Comparison of ENCODE assay signal across 16 cellular contexts in the genomic region with DNA sequence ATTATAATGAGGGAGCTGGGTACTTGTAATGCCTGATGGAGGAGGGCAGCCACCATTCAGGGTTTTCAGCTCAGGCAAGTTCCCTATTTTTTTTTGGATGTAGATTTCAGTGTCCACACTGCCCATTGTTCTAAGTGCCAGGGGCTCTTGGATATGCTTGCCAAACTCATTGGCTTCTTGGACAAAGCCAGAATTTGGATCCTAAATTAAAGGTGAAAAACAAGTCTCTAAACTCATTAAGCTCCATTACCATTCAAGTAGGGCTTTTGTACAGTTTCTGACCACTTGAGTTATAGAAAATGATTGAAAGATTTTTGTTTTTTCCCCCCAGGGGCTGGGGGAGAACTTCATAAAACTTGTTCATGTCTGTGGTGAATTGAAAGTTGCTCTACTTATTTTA.
"Had no signal": no experiment of that assay in that cellular context is flagged by ENCODE, and none has a peak within 500 bp of the region (broad histone marks: within the 10 kb centered on the region; RNA-seq: fewer than 3 reads in every experiment).

No MANE protein-coding gene starts in this region.

- H3K27ac Mint-ChIP-seq: activated B cell treated with CpG ODN at 0.5 μM for 24 hours; activated CD8-positive, alpha-beta T cell treated with anti-CD3 and anti-CD28 coated beads for 36 hours; activated naive CD8-positive, alpha-beta T cell; dendritic cell treated with granulocyte-macrophage colony-stimulating factor and Interleukin-4, amounts not matched to agents 40 ng/mL and 50 ng/mL, for 4 days; effector memory CD8-positive, alpha-beta T cell; naive B cell; T-helper 1 cell treated with Interleukin-12 subunit alpha and Interleukin-12 subunit beta and Interleukin-4 antibody, amounts not matched to agents 30 μg/mL and 1 μg/mL, for 36 hours had no signal

- H3K4me1 Mint-ChIP-seq: activated B cell treated with CpG ODN at 0.5 μM for 24 hours, naive B cell had no signal

- DNase-seq: activated B cell treated with CpG ODN at 0.5 μM for 24 hours; activated CD4-positive, alpha-beta T cell treated with anti-CD3 and anti-CD28 coated beads for 48 hours; activated CD8-positive, alpha-beta T cell treated with anti-CD3 and anti-CD28 coated beads for 36 hours; activated gamma-delta T cell; activated T-cell treated with anti-CD3 and anti-CD28 coated beads, Interleukin-2, amount 50 U/mL, for 4 hours; effector memory CD8-positive, alpha-beta T cell; heart right ventricle; islet precursor cell; naive B cell; stimulated activated CD4-positive, alpha-beta T cell treated with anti-CD3 and anti-CD28 coated beads, Interleukin-15, amount 100 ng/mL, for 24 hours; stimulated activated CD4-positive, alpha-beta T cell treated with anti-CD3 and anti-CD28 coated beads, Interleukin-4, amount 100 ng/mL, for 24 hours; stimulated activated naive CD4-positive, alpha-beta T cell treated with Interleukin-2 at 50 U/mL for 16 hours; trophoblast cell had no signal

- H3K27me3 Mint-ChIP-seq: activated B cell treated with CpG ODN at 0.5 μM for 24 hours; activated naive CD8-positive, alpha-beta T cell; effector memory CD8-positive, alpha-beta T cell had no signal

- H3K9me3 Mint-ChIP-seq: activated B cell treated with CpG ODN at 0.5 μM for 24 hours; activated CD8-positive, alpha-beta T cell treated with anti-CD3 and anti-CD28 coated beads for 36 hours; activated T-cell treated with anti-CD3 and anti-CD28 coated beads, Interleukin-2, amount 50 U/mL, for 4 hours; dendritic cell treated with granulocyte-macrophage colony-stimulating factor and Interleukin-4, amounts not matched to agents 40 ng/mL and 50 ng/mL, for 4 days; effector memory CD8-positive, alpha-beta T cell; naive B cell; T-helper 1 cell treated with Interleukin-12 subunit alpha and Interleukin-12 subunit beta and Interleukin-4 antibody, amounts not matched to agents 30 μg/mL and 1 μg/mL, for 36 hours had no signal

- H3K36me3 Mint-ChIP-seq: activated naive CD8-positive, alpha-beta T cell; naive B cell had no signal

- H3K4me3 Mint-ChIP-seq: activated B cell treated with CpG ODN at 0.5 μM for 24 hours; activated CD8-positive, alpha-beta T cell treated with anti-CD3 and anti-CD28 coated beads for 36 hours; activated naive CD8-positive, alpha-beta T cell; activated T-cell treated with anti-CD3 and anti-CD28 coated beads, Interleukin-2, amount 50 U/mL, for 4 hours; dendritic cell treated with granulocyte-macrophage colony-stimulating factor and Interleukin-4, amounts not matched to agents 40 ng/mL and 50 ng/mL, for 4 days; effector memory CD8-positive, alpha-beta T cell; naive B cell; T-helper 1 cell treated with Interleukin-12 subunit alpha and Interleukin-12 subunit beta and Interleukin-4 antibody, amounts not matched to agents 30 μg/mL and 1 μg/mL, for 36 hours had no signal
